27 cellular contexts compared by ENCODE assay signal in the genomic region with DNA sequence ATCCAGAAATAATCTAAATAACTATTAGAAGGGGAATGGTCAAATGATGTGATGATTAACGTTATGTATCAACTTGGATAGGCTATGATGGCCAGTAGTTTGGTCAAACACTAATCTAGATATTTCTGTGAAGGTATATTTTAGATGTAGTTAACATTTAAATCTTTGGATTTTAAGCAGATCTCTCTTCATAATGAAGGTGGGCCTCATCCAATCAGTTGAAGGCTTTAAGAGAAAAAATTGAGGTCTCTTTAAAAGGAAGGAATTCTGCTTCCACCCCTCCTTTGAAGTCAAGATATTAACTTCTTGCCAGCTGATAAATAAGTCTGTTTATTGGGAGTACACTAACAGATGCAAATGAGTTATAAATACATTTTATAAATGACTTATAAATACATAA.
"Had no signal": no experiment of that assay in that cellular context is flagged by ENCODE, and none has a peak within 500 bp of the region (broad histone marks: within the 10 kb centered on the region; RNA-seq: fewer than 3 reads in every experiment).

No MANE protein-coding gene starts in this region.

- ATAC-seq: stimulated activated effector memory CD8-positive, alpha-beta T cell treated with anti-CD3 and anti-CD28 coated beads, Interleukin-12 subunit alpha, Interleukin-12 subunit beta, amount 100 ng/mL, for 72 hours; stimulated activated memory B cell treated with anti-CD40 and anti-IgM and Interleukin-4, amounts not matched to agents 10 μg/mL and 1 μg/mL and 100 μg/mL, for 72 hours; stimulated activated naive B cell treated with anti-CD40 and anti-IgM and Interleukin-4, amounts not matched to agents 10 μg/mL and 1 μg/mL and 100 μg/mL, for 72 hours; stimulated activated naive CD8-positive, alpha-beta T cell treated with anti-CD3 and anti-CD28 coated beads, Interleukin-15, amount 100 ng/mL, for 72 hours; stimulated activated naive CD8-positive, alpha-beta T cell treated with anti-CD3 and anti-CD28 coated beads, Interleukin-15, Interleukin-2, amounts not matched to agents 100 U/mL and 50 U/mL, for 24 hours; upper lobe of right lung had no signal

- H3K36me3 ChIP-seq: stomach, suprapubic skin, thoracic aorta, thyroid gland, tibial artery, tibial nerve, transverse colon, upper lobe of left lung, upper lobe of right lung, uterus, vagina had no signal

- H3K4me1 ChIP-seq: stomach, suprapubic skin, testis, thyroid gland, tibial artery, tibial nerve, transverse colon, upper lobe of left lung, upper lobe of right lung, uterus, vagina had no signal

- H3K27ac ChIP-seq: stomach, suprapubic skin, testis, thoracic aorta, thyroid gland, tibial artery, tibial nerve, transverse colon, upper lobe of left lung, upper lobe of right lung, uterus, vagina had no signal

- H3K9me3 ChIP-seq: stomach, suprapubic skin, testis, thoracic aorta, thyroid gland, tibial artery, tibial nerve, transverse colon, upper lobe of left lung, upper lobe of right lung, uterus, vagina had no signal

- H3K27me3 ChIP-seq: stomach, suprapubic skin, testis, thyroid gland, tibial artery, tibial nerve, transverse colon, upper lobe of left lung, upper lobe of right lung, uterus, vagina had no signal

- H3K4me3 ChIP-seq: stomach, suprapubic skin, testis, thoracic aorta, thyroid gland, tibial artery, tibial nerve, transverse colon, upper lobe of left lung, upper lobe of right lung, uterus, vagina had no signal

- DNase-seq: stimulated activated CD4-positive, alpha-beta T cell treated with anti-CD3 and anti-CD28 coated beads, Interleukin-2, amount 100 ng/mL, for 48 hours; stimulated activated CD4-positive, alpha-beta T cell treated with anti-CD3 and anti-CD28 coated beads, Interleukin-4, amount 100 ng/mL, for 1 hour; stimulated activated CD4-positive, alpha-beta T cell treated with anti-CD3 and anti-CD28 coated beads, Interleukin-4, amount 100 ng/mL, for 24 hours; stimulated activated CD4-positive, alpha-beta T cell treated with anti-CD3 and anti-CD28 coated beads, Interleukin-4, amount 100 ng/mL, for 4 hours; stimulated activated CD8-positive, alpha-beta memory T cell treated with anti-CD3 and anti-CD28 coated beads, Interleukin-4, amount 100 ng/mL, for 48 hours; stimulated activated naive B cell treated with anti-CD40 and anti-IgM and Interleukin-4, amounts not matched to agents 10 μg/mL and 1 μg/mL and 100 μg/mL, for 72 hours; stimulated activated naive CD4-positive, alpha-beta T cell; stimulated activated naive CD4-positive, alpha-beta T cell treated with Interleukin-2 at 50 U/mL for 16 hours; stimulated activated naive CD8-positive, alpha-beta T cell treated with anti-CD3 and anti-CD28 coated beads, Interleukin-15, amount 100 ng/mL, for 72 hours; stimulated activated naive CD8-positive, alpha-beta T cell treated with anti-CD3 and anti-CD28 coated beads, Interleukin-15, Interleukin-2, amounts not matched to agents 100 U/mL and 50 U/mL, for 24 hours; stomach; substantia nigra; testis; thyroid gland; tibial artery; transverse colon; trophoblast cell; upper lobe of left lung; upper lobe of right lung; uterus had no signal

- FAIRE-seq: urothelium cell line had no signal
